ENCODE assay signal across 1 cellular context in genomic region chr2:55883339-55883738, GRCh38.
TF ChIP-seq lines count a peak whose summit lies in the region.

No MANE protein-coding gene starts in this region.

TF ChIP-seq in SK-N-SH, 30 proteins besides CTCF, POLR2A, EP300 and RAD21 (continued from another document):
- TF ChIP-seq REST (IDR thresholded peaks at IDR 0.05; ENCODE audit: low read depth, low read length) = no peak
- TF ChIP-seq ZBTB33 (IDR thresholded peaks at IDR 0.05; ENCODE audit: borderline replicate concordance, low read depth) = no peak
- TF ChIP-seq YY1 (IDR thresholded peaks at IDR 0.05; ENCODE audit: low read depth) = no peak
- TF ChIP-seq MEF2A (IDR thresholded peaks at IDR 0.05; ENCODE audit: borderline replicate concordance, low read depth) = no peak
- TF ChIP-seq EZH2phosphoT487 (IDR thresholded peaks at IDR 0.05; ENCODE audit: borderline replicate concordance, low read depth) = no peak
- no peak for TF ChIP-seq USF2 (IDR thresholded peaks at IDR 0.05; ENCODE audit: borderline replicate concordance, low read depth, low read length)
- TF ChIP-seq GABPA (IDR thresholded peaks at IDR 0.05; ENCODE audit: low read depth) = no peak
- TF ChIP-seq MXI1 (IDR thresholded peaks at IDR 0.05; ENCODE audit: low read depth, low read length) = no peak
- TF ChIP-seq CHD2 (IDR thresholded peaks at IDR 0.05; ENCODE audit: low read length, partially characterized antibody) = no peak
- TF ChIP-seq RXRA (IDR thresholded peaks at IDR 0.05; ENCODE audit: borderline replicate concordance, low read depth) = no peak
- TF ChIP-seq SIN3A (IDR thresholded peaks at IDR 0.05; ENCODE audit: borderline replicate concordance, low read depth, low read length) = no peak
- no peak for TF ChIP-seq TAF1 (IDR thresholded peaks at IDR 0.05; ENCODE audit: borderline replicate concordance, low read depth, low read length)
- peak; percentile 82 for TF ChIP-seq TCF12 (IDR thresholded peaks at IDR 0.05)
TF ChIP-seq in SK-N-SH: peak in this region for 7.
